Comparison of ENCODE assay signal across 8 cellular contexts in genomic region chr2:181304011-181304844, GRCh38.
DNase-seq lines count a peak whose midpoint lies in the region; ATAC-seq and TF ChIP-seq lines count a peak whose summit lies in the region.

No MANE protein-coding gene starts in this region.

- no peak for TF ChIP-seq POLR2A in stomach (IDR thresholded peaks at IDR 0.05)

- H3K27me3 ChIP-seq in stomach (no peaks in the 10 kb centered on the region), neural progenitor cell (no peaks in the 10 kb centered on the region)

- H4K20me1 ChIP-seq in neural progenitor cell (ENCODE audit: low read depth): no peaks in the 10 kb centered on the region

- H3K27me3 Mint-ChIP-seq in activated naive CD4-positive, alpha-beta T cell treated with anti-CD3 and anti-CD28 coated beads, Interleukin-2, amount 10 ng/mL, durations not matched to agents 7 days and 5 days: no peaks in the 10 kb centered on the region
- peaks cover 4% of the 10 kb centered on the region for H3K27me3 Mint-ChIP-seq in neural progenitor cell (ENCODE audit: insufficient read depth, low read depth)

- peak overlapping the region; percentile 42 for H3K4me3 Mint-ChIP-seq in activated naive CD4-positive, alpha-beta T cell treated with anti-CD3 and anti-CD28 coated beads, Interleukin-2, amount 10 ng/mL, durations not matched to agents 7 days and 5 days
- H3K4me3 Mint-ChIP-seq in neural progenitor cell: no peak overlapping the region

- H3K4me1 Mint-ChIP-seq in activated naive CD4-positive, alpha-beta T cell treated with anti-CD3 and anti-CD28 coated beads, Interleukin-2, amount 10 ng/mL, durations not matched to agents 7 days and 5 days: peaks cover 91% of the 10 kb centered on the region
- peaks cover 16% of the 10 kb centered on the region for H3K4me1 Mint-ChIP-seq in neural progenitor cell

- peaks cover 11% of the 10 kb centered on the region for H3K36me3 Mint-ChIP-seq in activated naive CD4-positive, alpha-beta T cell treated with anti-CD3 and anti-CD28 coated beads, Interleukin-2, amount 10 ng/mL, durations not matched to agents 7 days and 5 days
- no peaks in the 10 kb centered on the region for H3K36me3 Mint-ChIP-seq in neural progenitor cell

- no peaks in the 10 kb centered on the region for H3K9me3 ChIP-seq in stomach
- no peaks in the 10 kb centered on the region for H3K9me3 ChIP-seq in neural progenitor cell (ENCODE audit: low read depth)

- peak; percentile 35 for ATAC-seq in HG03175 (IDR thresholded peaks at IDR 0.05; ENCODE audit: unreplicated experiment)

- H3K27ac Mint-ChIP-seq in activated naive CD4-positive, alpha-beta T cell treated with anti-CD3 and anti-CD28 coated beads, Interleukin-2, amount 10 ng/mL, durations not matched to agents 7 days and 5 days: peak overlapping the region; percentile 98
- H3K27ac Mint-ChIP-seq in neural progenitor cell: no peak overlapping the region

- H3K9ac ChIP-seq in neural progenitor cell: no peak overlapping the region

- CTCF ChIA-PET in activated naive CD4-positive, alpha-beta T cell treated with anti-CD3 and anti-CD28 coated beads, Interleukin-2, amount 10 ng/mL, durations not matched to agents 7 days and 5 days (lab: Charles Lee): interaction anchor here (1.0 to 2.0 kb wide), 13 partner anchors 10 to 201 kb away, joined by 3 to 15 read pairs (median 5); partner anchors contain the start of gene ITGA4

- H3K4me3 ChIP-seq in stomach (no peak overlapping the region), neural progenitor cell (no peak overlapping the region)

- H3K36me3 ChIP-seq in stomach: no peaks in the 10 kb centered on the region
- H3K36me3 ChIP-seq in neural progenitor cell: no peaks in the 10 kb centered on the region

- no peak for TF ChIP-seq EP300 in stomach (IDR thresholded peaks at IDR 0.05)

- H3K9me3 Mint-ChIP-seq in activated naive CD4-positive, alpha-beta T cell treated with anti-CD3 and anti-CD28 coated beads, Interleukin-2, amount 10 ng/mL, durations not matched to agents 7 days and 5 days: peaks cover 7% of the 10 kb centered on the region
- peaks cover 5% of the 10 kb centered on the region for H3K9me3 Mint-ChIP-seq in neural progenitor cell

- intact Hi-C loops in stomach (cut with DNase I; ENCODE audit: low total_unique reads) (no loop called here), posterior vena cava (cut with DNase I) (no loop called here)

- no peak overlapping the region for H2AFZ ChIP-seq in neural progenitor cell (replicated peaks)

- WGBS in stomach, 5 donors: 62 to 73% (median 64%) methylated on average over 5 of the region's 5 CpGs

- DNase-seq in activated naive CD4-positive, alpha-beta T cell treated with anti-CD3 and anti-CD28 coated beads, Interleukin-2, amount 10 ng/mL, durations not matched to agents 7 days and 5 days: no peak
- no peak for DNase-seq in activated naive CD4-positive, alpha-beta T cell (lab: John Stamatoyannopoulos, UW)
- peak; percentile 49 for DNase-seq in UCSD-AML1 (lab: John Stamatoyannopoulos, UW; ENCODE audit: unreplicated experiment)
- DNase-seq in stomach: no peak
- DNase-seq in neural progenitor cell (ENCODE audit: low spot score): no peak
- DNase-seq in stimulated activated CD4-positive, alpha-beta T cell treated with anti-CD3 and anti-CD28 coated beads, Interleukin-2, amount 100 ng/mL, for 24 hours: no peak
- no peak for DNase-seq in posterior vena cava (ENCODE audit: low spot score)

- no peak overlapping the region for H3K4me2 ChIP-seq in neural progenitor cell

- no peaks in the 10 kb centered on the region for H3F3A ChIP-seq in neural progenitor cell (ENCODE audit: low read depth)

- H3K79me2 ChIP-seq in neural progenitor cell (ENCODE audit: low read depth): no peaks in the 10 kb centered on the region

- no peak for TF ChIP-seq CTCF in stomach (IDR thresholded peaks at IDR 0.05)
- TF ChIP-seq CTCF in neural progenitor cell (IDR thresholded peaks at IDR 0.05): no peak

- H3K4me1 ChIP-seq in stomach (peaks cover 0 to 9% (median 0%) of the 10 kb centered on the region in 4 donors), neural progenitor cell (no peaks in the 10 kb centered on the region)

- H3K27ac ChIP-seq in stomach: peak overlapping the region in 4 of 5 donors; percentile 19 to 74 (median 42)
- no peak overlapping the region for H3K27ac ChIP-seq in neural progenitor cell
